ENCODE assay signal across 1 cellular context in genomic region chr12:49983892-49984291, GRCh38.
TF ChIP-seq lines count a peak whose summit lies in the region.

No MANE protein-coding gene starts in this region.

TF ChIP-seq in GM23338, 12 proteins besides CTCF, POLR2A, EP300 and RAD21 (continued from another document):
- no peak for TF ChIP-seq EZH2phosphoT487 (IDR thresholded peaks at IDR 0.05; ENCODE audit: unreplicated experiment)
- no peak for TF ChIP-seq ETS1 (IDR thresholded peaks at IDR 0.05)
- no peak for TF ChIP-seq STAT1 (IDR thresholded peaks at IDR 0.05; ENCODE audit: unreplicated experiment)
- no peak for TF ChIP-seq EZH2 (IDR thresholded peaks at IDR 0.05; ENCODE audit: low read depth, unreplicated experiment)
- no peak for TF ChIP-seq ZNF462 (CRISPR knock-in tag; IDR thresholded peaks at IDR 0.05)
- no peak for TF ChIP-seq NANOG (IDR thresholded peaks at IDR 0.05; ENCODE audit: borderline replicate concordance)
- no peak for TF ChIP-seq POLR2AphosphoS5 (IDR thresholded peaks at IDR 0.05; ENCODE audit: low read depth)
- TF ChIP-seq REST (IDR thresholded peaks at IDR 0.05; ENCODE audit: unreplicated experiment), result no peak
- TF ChIP-seq CREB1 (CRISPR knock-in tag; IDR thresholded peaks at IDR 0.05; ENCODE audit: low read depth), result no peak
